In genomic region chr4:73585345-73585744, GRCh38 we compare ENCODE assay signal across 27 cellular contexts. TPM values are rescaled to one million over a fixed set of nuclear protein-coding genes. Genes with fewer than 3 reads are reported as not detected.
"Had no signal": no experiment of that assay in that cellular context is flagged by ENCODE, and none has a peak within 500 bp of the region (broad histone marks: within the 10 kb centered on the region; RNA-seq: fewer than 3 reads in every experiment).

No MANE protein-coding gene starts in this region.

- H3K9me3 Mint-ChIP-seq: endodermal cell; nephron; stimulated activated naive CD8-positive, alpha-beta T cell treated with anti-CD3 and anti-CD28 coated beads, Interleukin-15, Interleukin-2, amounts not matched to agents 100 ng/mL and 50 ng/mL, for 24 hours had no signal

- H3K27me3 Mint-ChIP-seq: stimulated activated memory B cell treated with anti-CD40 and anti-IgM and Interleukin-4, amounts not matched to agents 10 μg/mL and 1 μg/mL and 100 μg/mL, for 72 hours; stimulated activated naive CD8-positive, alpha-beta T cell treated with anti-CD3 and anti-CD28 coated beads, Interleukin-15, Interleukin-2, amounts not matched to agents 100 ng/mL and 50 ng/mL, for 24 hours had no signal

- H3K36me3 ChIP-seq: gastroesophageal sphincter, left ventricle myocardium inferior, right lobe of liver, spleen, tibial artery, upper lobe of left lung, uterus had no signal

- H3K4me1 ChIP-seq: left ventricle myocardium inferior, psoas muscle, tibial artery, uterus had no signal

- FAIRE-seq: endothelial cell of umbilical vein, kidney had no signal

- H3K27me3 ChIP-seq: gastroesophageal sphincter, right lobe of liver, spleen, tibial artery, upper lobe of left lung, uterus had no signal

- H3K27ac Mint-ChIP-seq: endodermal cell; nephron; stimulated activated memory B cell treated with anti-CD40 and anti-IgM and Interleukin-4, amounts not matched to agents 10 μg/mL and 1 μg/mL and 100 μg/mL, for 72 hours; stimulated activated naive CD8-positive, alpha-beta T cell treated with anti-CD3 and anti-CD28 coated beads, Interleukin-15, Interleukin-2, amounts not matched to agents 100 ng/mL and 50 ng/mL, for 24 hours had no signal

- H3K27ac ChIP-seq: coronary artery, gastroesophageal sphincter, left ventricle myocardium inferior, psoas muscle, right lobe of liver, spleen, tibial artery, upper lobe of left lung, uterus had no signal

- ATAC-seq: gastroesophageal sphincter; left cardiac atrium; psoas muscle; right lobe of liver; stimulated activated memory B cell treated with anti-CD40 and anti-IgM and Interleukin-4, amounts not matched to agents 10 μg/mL and 1 μg/mL and 100 μg/mL, for 72 hours had no signal

- H3K4me3 ChIP-seq: coronary artery, gastroesophageal sphincter, left ventricle myocardium inferior, lung, psoas muscle, right lobe of liver, spleen, tibial artery, upper lobe of left lung, uterus had no signal

- H3K36me3 Mint-ChIP-seq: stimulated activated memory B cell treated with anti-CD40 and anti-IgM and Interleukin-4, amounts not matched to agents 10 μg/mL and 1 μg/mL and 100 μg/mL, for 72 hours had no signal

- H3K4me3 Mint-ChIP-seq: endodermal cell; nephron; stimulated activated memory B cell treated with anti-CD40 and anti-IgM and Interleukin-4, amounts not matched to agents 10 μg/mL and 1 μg/mL and 100 μg/mL, for 72 hours; stimulated activated naive CD8-positive, alpha-beta T cell treated with anti-CD3 and anti-CD28 coated beads, Interleukin-15, Interleukin-2, amounts not matched to agents 100 ng/mL and 50 ng/mL, for 24 hours had no signal

- H3K9me3 ChIP-seq: gastroesophageal sphincter, left ventricle myocardium inferior, psoas muscle, right lobe of liver, spleen, tibial artery, upper lobe of left lung, uterus had no signal

- DNase-seq: effector CD4-positive, alpha-beta T cell; endodermal cell; foreskin fibroblast; kidney; left cardiac atrium; left ventricle myocardium inferior; mesenchymal stem cell; midbrain; psoas muscle; retina; right lobe of liver; spleen; stimulated activated CD4-positive, alpha-beta T cell treated with anti-CD3 and anti-CD28 coated beads, Interleukin-15, amount 100 ng/mL, for 24 hours; stimulated activated CD4-positive, alpha-beta T cell treated with anti-CD3 and anti-CD28 coated beads, Interleukin-1b, Interleukin-23, amount 100 ng/mL, for 48 hours; stimulated activated CD4-positive, alpha-beta T cell treated with anti-CD3 and anti-CD28 coated beads, Interleukin-4, amount 100 ng/mL, for 24 hours; tibial artery; upper lobe of left lung; uterus had no signal

RNA-seq across cellular contexts. Expression of gene RASSF6, which starts 34.9 kb away (rescaled TPM):
- total RNA-seq: dermis microvascular lymphatic vessel endothelial cell, endothelial cell of umbilical vein, left cardiac atrium, left ventricle myocardium inferior, psoas muscle, skeletal muscle tissue had no signal
- polyA plus RNA-seq: endothelial cell of umbilical vein had no signal
